ENCODE assay signal across 8 cellular contexts in genomic region chr1:228488107-228488817, GRCh38. TPM values are rescaled to one million over a fixed set of nuclear protein-coding genes. Genes with fewer than 3 reads are reported as not detected.
DNase-seq lines count a peak whose midpoint lies in the region; ATAC-seq, FAIRE-seq and TF ChIP-seq lines count a peak whose summit lies in the region.

No MANE protein-coding gene starts in this region.

- peak overlapping the region; percentile 82 to 90 (median 88) for H3K4me3 Mint-ChIP-seq in CD4-positive, alpha-beta memory T cell

- peaks cover 23% of the 10 kb centered on the region for H3K36me3 ChIP-seq in CD4-positive, alpha-beta memory T cell (ENCODE audit: insufficient read depth, low read length)
- peaks cover 0 to 2% of the 10 kb centered on the region in 2 donors for H3K36me3 ChIP-seq in body of pancreas (replicated peaks in 1 of 2; ENCODE audit: insufficient read depth in 1 of 2, low read depth in 2 of 2)

- peak overlapping the region; percentile 36 to 41 for H3K4me3 ChIP-seq in CD4-positive, alpha-beta memory T cell (ENCODE audit: low read length in 2 of 2)
- H3K4me3 ChIP-seq in body of pancreas (peak overlapping the region; percentile 53 to 66), mononuclear cell (ENCODE audit: low read length) (peak overlapping the region; percentile 60)

- peaks cover 0 to 7% (median 0%) of the 10 kb centered on the region in 8 donors for H3K9me3 Mint-ChIP-seq in CD4-positive, alpha-beta memory T cell

- intact Hi-C loops in CD4-positive, alpha-beta memory T cell (cut with micrococcal nuclease), result no loop called here
- intact Hi-C loops in body of pancreas (cut with DNase I), result no loop called here

- H3K9me3 ChIP-seq in CD4-positive, alpha-beta memory T cell (ENCODE audit: control insufficient read depth in 1 of 2, low read length in 2 of 2), result no peaks in the 10 kb centered on the region
- H3K9me3 ChIP-seq in body of pancreas (no peaks in the 10 kb centered on the region), mononuclear cell (ENCODE audit: low read depth, low read length) (no peaks in the 10 kb centered on the region)

- no peak for FAIRE-seq in frontal cortex (lab: Jason Lieb, UNC)

- POLR2A ChIA-PET in CD4-positive, alpha-beta memory T cell (lab: Charles Lee; ENCODE audit: partially characterized antibody), result interaction anchor here (1.1 to 4.5 kb wide), 6 partner anchors 9 to 348 kb away, joined by 4 to 92 read pairs (median 8); partner anchors contain the start of gene GUK1

- no peak for DNase-seq in CD4-positive, alpha-beta memory T cell
- DNase-seq in body of pancreas, result peak in 2 of 4 donors; percentile 28 to 31
- DNase-seq in midbrain (lab: John Stamatoyannopoulos, UW), result no peak
- no peak for DNase-seq in activated CD8-positive, alpha-beta memory T cell treated with anti-CD3 and anti-CD28 coated beads, Interleukin-2, amount 50 U/mL, for 48 hours
- no peak for DNase-seq in frontal cortex (ENCODE audit: low spot score in 2 of 2)
- no peak for DNase-seq in superior temporal gyrus (ENCODE audit: extremely low spot score)

- H3K4me1 ChIP-seq in CD4-positive, alpha-beta memory T cell (ENCODE audit: insufficient read depth, low read length), result peaks cover 32% of the 10 kb centered on the region
- H3K4me1 ChIP-seq in body of pancreas, result peaks cover 41% of the 10 kb centered on the region
- H3K4me1 ChIP-seq in mononuclear cell (ENCODE audit: insufficient read depth, low read length), result peaks cover 39% of the 10 kb centered on the region

- TF ChIP-seq CTCF in body of pancreas (IDR thresholded peaks at IDR 0.05), result no peak

- H3K27ac Mint-ChIP-seq in CD4-positive, alpha-beta memory T cell, result peak overlapping the region; percentile 87 to 96 (median 93)

- peak; percentile 3 for ATAC-seq in HG03442 (IDR thresholded peaks at IDR 0.05; ENCODE audit: unreplicated experiment)
- no peak for ATAC-seq in body of pancreas

- H3K27ac ChIP-seq in CD4-positive, alpha-beta memory T cell (ENCODE audit: low read depth, low read length), result peak overlapping the region; percentile 53
- H3K27ac ChIP-seq in body of pancreas, result peak overlapping the region in 3 of 4 donors; percentile 96 to 100 (median 100)

- CTCF ChIA-PET in CD4-positive, alpha-beta memory T cell (lab: Charles Lee; ENCODE audit: partially characterized antibody), result interaction anchor here (0.7 to 1.2 kb wide), 4 partner anchors 13 to 31 kb away, joined by 3 to 8 read pairs (median 4); a partner anchor contains a TSS

- H3K27me3 ChIP-seq in CD4-positive, alpha-beta memory T cell (ENCODE audit: insufficient read depth, low read length), result no peaks in the 10 kb centered on the region
- H3K27me3 ChIP-seq in body of pancreas, result no peaks in the 10 kb centered on the region
- H3K27me3 ChIP-seq in mononuclear cell (ENCODE audit: insufficient read depth, low read length), result no peaks in the 10 kb centered on the region

- H3K4me1 Mint-ChIP-seq in CD4-positive, alpha-beta memory T cell, result peaks cover 12 to 48% (median 33%) of the 10 kb centered on the region in 4 donors

- no peak for TF ChIP-seq POLR2A in body of pancreas (IDR thresholded peaks at IDR 0.05)

- no peaks in the 10 kb centered on the region for H3K27me3 Mint-ChIP-seq in CD4-positive, alpha-beta memory T cell

- WGBS in body of pancreas, 2 donors, result 15 to 24% methylated on average over 13 to 18 of the region's 18 CpGs

- peaks cover 23 to 45% of the 10 kb centered on the region in 2 donors for H3K36me3 Mint-ChIP-seq in CD4-positive, alpha-beta memory T cell

RNA-seq across cellular contexts. Expression of gene RNF187, which starts 1.1 kb away (rescaled TPM):
- 10 to 100 TPM; 67.4 to 73.4 TPM for total RNA-seq in CD4-positive, alpha-beta memory T cell
- polyA plus RNA-seq in CD4-positive, alpha-beta memory T cell, result 10 to 100 TPM; 15.3 to 46.4 TPM
- total RNA-seq in body of pancreas (10 to 100 TPM; 20.0 to 35.9 TPM), mononuclear cell (13.7 TPM), frontal cortex (72.2 TPM)
